Comparison of ENCODE assay signal across 4 cellular contexts in genomic region chr6:53125276-53125675, GRCh38. TPM values are rescaled to one million over a fixed set of nuclear protein-coding genes. Genes with fewer than 3 reads are reported as not detected.
"Had no signal": no experiment of that assay in that cellular context is flagged by ENCODE, and none has a peak within 500 bp of the region (broad histone marks: within the 10 kb centered on the region; RNA-seq: fewer than 3 reads in every experiment).

No MANE protein-coding gene starts in this region.

- ATAC-seq: GM12878 had no signal

- H3K4me3 ChIP-seq: GM12878 had no signal

- DNase-seq: GDM1, GF-D8 had no signal

RNA-seq across cellular contexts. Expression of gene GCM1, which starts 23.4 kb away (rescaled TPM):
- total RNA-seq: G401 had no signal
